Comparison of ENCODE assay signal across 14 cellular contexts in the genomic region with DNA sequence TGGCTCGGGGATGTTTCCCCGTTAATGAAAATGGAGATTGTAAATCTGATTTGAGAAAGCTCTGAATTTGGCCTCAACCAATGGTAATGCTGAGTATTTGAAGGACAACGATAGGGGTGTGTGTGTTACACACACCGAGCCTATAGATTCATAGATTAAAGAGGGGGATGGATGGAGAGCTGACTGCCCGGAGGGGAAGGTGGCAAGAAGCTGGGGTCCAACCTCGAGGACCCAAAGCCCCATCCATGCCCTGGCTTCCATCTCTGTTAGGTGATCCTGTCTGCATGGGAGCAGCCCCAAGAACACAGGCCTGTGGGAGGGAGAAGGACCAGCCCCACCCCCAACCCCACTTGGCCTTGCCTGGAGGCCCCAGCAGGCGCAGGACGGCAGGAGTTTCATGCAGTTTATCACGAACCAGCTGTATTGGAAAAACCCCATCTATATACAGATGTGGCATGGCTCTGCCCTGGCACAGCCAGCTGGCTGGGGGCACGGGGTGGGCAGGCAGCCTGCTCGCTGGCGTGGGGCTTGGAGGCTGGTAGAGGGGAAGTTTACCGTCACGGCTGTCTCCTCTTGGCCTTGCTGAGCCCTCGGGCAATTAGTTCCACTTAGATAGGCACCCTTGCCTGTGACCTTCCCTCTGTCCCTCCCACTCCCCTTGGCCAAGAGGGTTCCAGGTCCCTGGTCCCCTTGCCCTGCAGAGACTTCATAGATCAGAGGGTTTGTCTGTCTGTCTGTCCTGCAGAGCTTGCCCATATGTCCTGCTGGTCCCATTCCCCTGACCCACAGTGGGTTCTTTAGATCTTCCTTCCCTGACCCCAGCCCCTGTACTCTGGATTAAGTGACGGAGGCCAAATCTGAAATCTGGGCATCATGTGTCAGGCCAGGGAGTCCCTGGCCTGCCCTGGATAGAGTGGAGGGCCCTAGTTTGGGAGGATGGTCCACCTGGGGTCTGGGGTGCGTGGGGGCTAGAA. TPM values are rescaled to one million over a fixed set of nuclear protein-coding genes. Genes with fewer than 3 reads are reported as not detected.
A peak's percentile ranks its signal among the peaks of the same experiment; 100 is the strongest.
DNase-seq lines count a peak whose midpoint lies in the region; ATAC-seq, FAIRE-seq and TF ChIP-seq lines count a peak whose summit lies in the region.
"Had no signal": no experiment of that assay in that cellular context is flagged by ENCODE, and none has a peak within 500 bp of the region (broad histone marks: within the 10 kb centered on the region; RNA-seq: fewer than 3 reads in every experiment).

No MANE protein-coding gene starts in this region.

- H3K4me3 ChIP-seq in GM12878, result no peak overlapping the region
- H3K4me3 ChIP-seq in transverse colon, result no peak overlapping the region
- H3K4me3 ChIP-seq in brain microvascular endothelial cell (ENCODE audit: low read depth, low read length), result no peak overlapping the region
- H3K4me3 ChIP-seq: SK-N-MC had no signal

- no peak overlapping the region for H3K4me2 ChIP-seq in GM12878 (ENCODE audit: control insufficient read depth, insufficient read depth)

- H3K36me3 Mint-ChIP-seq in activated CD8-positive, alpha-beta T cell treated with anti-CD3 and anti-CD28 coated beads for 36 hours (ENCODE audit: low read depth), result no peaks in the 10 kb centered on the region
- H3K36me3 Mint-ChIP-seq in activated CD8-positive, alpha-beta T cell treated with anti-CD3 and anti-CD28 coated beads, Interleukin-2, amount 10 ng/mL, durations not matched to agents 7 days and 5 days (ENCODE audit: low read depth), result no peaks in the 10 kb centered on the region
- no peaks in the 10 kb centered on the region for H3K36me3 Mint-ChIP-seq in mesothelial cell of epicardium
- H3K36me3 Mint-ChIP-seq: immature natural killer cell had no signal

- H3K9me3 ChIP-seq in GM12878 (replicated peaks; ENCODE audit: control insufficient read depth, insufficient read depth, low read length) (no peaks in the 10 kb centered on the region), transverse colon (no peaks in the 10 kb centered on the region)

- no peak overlapping the region for H3K27ac ChIP-seq in GM12878 (ENCODE audit: control insufficient read depth, insufficient read depth)
- H3K27ac ChIP-seq in transverse colon, result peak overlapping the region; percentile 83 to 92 (median 87)
- no peak overlapping the region for H3K27ac ChIP-seq in brain microvascular endothelial cell
- H3K27ac ChIP-seq: SK-N-MC had no signal

- no peak for FAIRE-seq in GM12878 (lab: Jason Lieb, UNC)

- TF ChIP-seq POLR2A in GM12878 (IDR thresholded peaks at IDR 0.05; ENCODE audit: low read depth, low read length) (no peak), transverse colon (IDR thresholded peaks at IDR 0.05) (no peak)

- in situ Hi-C loops in GM12878 (cut with MboI), result no loop called here
- in situ Hi-C loops in transverse colon (cut with MboI; ENCODE audit: low pct_ligation_motif_present in 1 of 4, low pct_unique_long_range_greater_than_20kb in 1 of 4, low sequenced_read_pairs in 3 of 4), result loop anchor here in 1 of 4 donors (5.0 kb wide), 1 partner anchor 33 kb away; no protein-coding TSS in a partner anchor
- in situ Hi-C loops in brain microvascular endothelial cell (cut with HindIII; ENCODE audit: low pct_ligation_motif_present, low sequenced_read_pairs), result no loop called here

- no peak overlapping the region for H3K27ac Mint-ChIP-seq in activated CD8-positive, alpha-beta T cell treated with anti-CD3 and anti-CD28 coated beads for 36 hours
- no peak overlapping the region for H3K27ac Mint-ChIP-seq in activated CD8-positive, alpha-beta T cell treated with anti-CD3 and anti-CD28 coated beads, Interleukin-2, amount 10 ng/mL, durations not matched to agents 7 days and 5 days
- peak overlapping the region; percentile 89 for H3K27ac Mint-ChIP-seq in mesothelial cell of epicardium

- WGBS in GM12878 (ENCODE audit: insufficient coverage, insufficient replicate concordance, low lambda C conversion rate, missing lambda C conversion rate), result 23% methylated on average over 16 of the region's 17 CpGs
- WGBS in transverse colon (ENCODE audit: low coverage in 1 of 2), 2 donors, result 52% methylated on average over 17 of the region's 17 CpGs; no CpG with 5 or more reads in 1 of the 2 donors

- H3K4me1 Mint-ChIP-seq in activated CD8-positive, alpha-beta T cell treated with anti-CD3 and anti-CD28 coated beads for 36 hours (ENCODE audit: low read depth), result peaks cover 12% of the 10 kb centered on the region
- H3K4me1 Mint-ChIP-seq in activated CD8-positive, alpha-beta T cell treated with anti-CD3 and anti-CD28 coated beads, Interleukin-2, amount 10 ng/mL, durations not matched to agents 7 days and 5 days (ENCODE audit: low read depth), result peaks cover 6% of the 10 kb centered on the region
- peaks cover 52% of the 10 kb centered on the region for H3K4me1 Mint-ChIP-seq in mesothelial cell of epicardium

- RAD21 ChIA-PET in GM12878 (lab: Charles Lee; ENCODE audit: unreplicated experiment), result interaction anchor here (0.8 to 1.3 kb wide), 4 partner anchors 11 to 180 kb away, joined by 3 to 4 read pairs (median 3); no protein-coding TSS in a partner anchor

- intact Hi-C loops in activated CD8-positive, alpha-beta T cell treated with anti-CD3 and anti-CD28 coated beads for 36 hours (cut with micrococcal nuclease), result no loop called here
- intact Hi-C loops in GM12878 (cut with micrococcal nuclease; ENCODE audit: unreplicated experiment) (no loop called here), transverse colon (cut with DNase I; ENCODE audit: low total_unique reads) (no loop called here)

- peak; percentile 33 for DNase-seq in activated CD8-positive, alpha-beta T cell treated with anti-CD3 and anti-CD28 coated beads for 36 hours
- DNase-seq in activated CD8-positive, alpha-beta T cell treated with anti-CD3 and anti-CD28 coated beads, Interleukin-2, amount 10 ng/mL, durations not matched to agents 7 days and 5 days, result no peak
- DNase-seq in GM12878 (ENCODE audit: low read depth, low spot score), result no peak
- peak in 1 of 2 experiments; percentile 51 for DNase-seq in mesothelial cell of epicardium (ENCODE audit: low spot score in 2 of 2, unreplicated experiment in 2 of 2)
- peak; percentile 60 for DNase-seq in transverse colon
- no peak for DNase-seq in HuH-7.5 (ENCODE audit: low spot score)
- DNase-seq in T1000 (lab: John Stamatoyannopoulos, UW), result no peak
- no peak for DNase-seq in brain microvascular endothelial cell
- DNase-seq: effector CD8-positive, alpha-beta T cell; immature natural killer cell; NCI-H187 treated with DMSO at 0.1 percent for 48 hours; stimulated activated CD8-positive, alpha-beta memory T cell treated with anti-CD3 and anti-CD28 coated beads, Interleukin-4, amount 100 ng/mL, for 48 hours had no signal

- H3K4me1 ChIP-seq in GM12878 (ENCODE audit: control insufficient read depth, insufficient read depth, low read length) (peaks cover 33% of the 10 kb centered on the region), transverse colon (peaks cover 32 to 48% (median 43%) of the 10 kb centered on the region in 4 donors)

- BruUV-seq in GM12878 (replicated peaks; lab: Mats Ljungman, UMichigan), result no TSS peak

- no peaks in the 10 kb centered on the region for H3K79me2 ChIP-seq in GM12878 (ENCODE audit: control insufficient read depth, insufficient read depth, low read length)

- no peaks in the 10 kb centered on the region for H4K20me1 ChIP-seq in GM12878 (ENCODE audit: control insufficient read depth, insufficient read depth)

- no peak for TF ChIP-seq CTCF in activated CD8-positive, alpha-beta T cell treated with anti-CD3 and anti-CD28 coated beads for 36 hours (IDR thresholded peaks at IDR 0.05)
- no peak for TF ChIP-seq CTCF in GM12878 (IDR thresholded peaks at IDR 0.05 in 2 of 3, conservative IDR thresholded peaks at IDR 0.05 in 1 of 3; ENCODE audit: control insufficient read depth in 2 of 3, extremely low read depth in 1 of 3, insufficient read depth in 1 of 3, low read depth in 3 of 3, low read length in 3 of 3)
- no peak for TF ChIP-seq CTCF in mesothelial cell of epicardium (IDR thresholded peaks at IDR 0.05; ENCODE audit: unreplicated experiment)
- no peak for TF ChIP-seq CTCF in transverse colon (IDR thresholded peaks at IDR 0.05)
- no peak for TF ChIP-seq CTCF in brain microvascular endothelial cell (IDR thresholded peaks at IDR 0.05; ENCODE audit: low read depth, low read length, missing control alignments)

- H3K36me3 ChIP-seq in GM12878 (ENCODE audit: control insufficient read depth in 2 of 2, insufficient read depth in 2 of 2, low read length in 1 of 2), result no peaks in the 10 kb centered on the region
- H3K36me3 ChIP-seq in transverse colon, result no peaks in the 10 kb centered on the region
- no peaks in the 10 kb centered on the region for H3K36me3 ChIP-seq in brain microvascular endothelial cell (replicated peaks)

- no peak overlapping the region for H3K4me3 Mint-ChIP-seq in activated CD8-positive, alpha-beta T cell treated with anti-CD3 and anti-CD28 coated beads for 36 hours
- no peak overlapping the region for H3K4me3 Mint-ChIP-seq in activated CD8-positive, alpha-beta T cell treated with anti-CD3 and anti-CD28 coated beads, Interleukin-2, amount 10 ng/mL, durations not matched to agents 7 days and 5 days
- peak overlapping the region; percentile 44 for H3K4me3 Mint-ChIP-seq in mesothelial cell of epicardium

- H3K9ac ChIP-seq in GM12878 (ENCODE audit: control insufficient read depth, insufficient read depth, low read length), result no peak overlapping the region

- TF ChIP-seq RAD21 in GM12878 (IDR thresholded peaks at IDR 0.05; ENCODE audit: insufficient read depth, low read depth, low read length), result no peak

- no peaks in the 10 kb centered on the region for H3K9me3 Mint-ChIP-seq in activated CD8-positive, alpha-beta T cell treated with anti-CD3 and anti-CD28 coated beads for 36 hours
- H3K9me3 Mint-ChIP-seq in activated CD8-positive, alpha-beta T cell treated with anti-CD3 and anti-CD28 coated beads, Interleukin-2, amount 10 ng/mL, durations not matched to agents 7 days and 5 days (ENCODE audit: insufficient read depth), result no peaks in the 10 kb centered on the region
- no peaks in the 10 kb centered on the region for H3K9me3 Mint-ChIP-seq in mesothelial cell of epicardium
- H3K9me3 Mint-ChIP-seq: immature natural killer cell had no signal

- H3K27me3 ChIP-seq in GM12878 (replicated peaks in 1 of 2; ENCODE audit: control insufficient read depth in 2 of 2, insufficient read depth in 2 of 2, low read length in 1 of 2), result no peaks in the 10 kb centered on the region
- no peaks in the 10 kb centered on the region for H3K27me3 ChIP-seq in transverse colon
- H3K27me3 ChIP-seq in brain microvascular endothelial cell (replicated peaks), result no peaks in the 10 kb centered on the region

- SMC1A ChIA-PET in GM12878 (lab: Charles Lee; ENCODE audit: uncharacterized antibody, unreplicated experiment), result no interaction called here

- CTCF ChIA-PET in activated CD8-positive, alpha-beta T cell treated with anti-CD3 and anti-CD28 coated beads for 36 hours (lab: Charles Lee), result interaction anchor here (0.8 to 1.5 kb wide), 5 partner anchors 41 to 223 kb away, joined by 3 to 4 read pairs (median 3); no protein-coding TSS in a partner anchor
- CTCF ChIA-PET in activated CD8-positive, alpha-beta T cell treated with anti-CD3 and anti-CD28 coated beads, Interleukin-2, amount 10 ng/mL, durations not matched to agents 7 days and 5 days (lab: Charles Lee), result no interaction called here
- CTCF ChIA-PET in GM12878 (lab: Yijun Ruan, JAX), result interaction anchor here (1.3 to 1.9 kb wide), 3 partner anchors 40 to 200 kb away, joined by 3 to 5 read pairs (median 4); no protein-coding TSS in a partner anchor

- TF ChIP-seq EP300 in GM12878 (IDR thresholded peaks at IDR 0.05; ENCODE audit: borderline replicate concordance in 1 of 2, control insufficient read depth in 1 of 2, low read depth in 2 of 2, low read length in 2 of 2) (no peak), transverse colon (IDR thresholded peaks at IDR 0.05; ENCODE audit: low read depth) (no peak)

- H2AFZ ChIP-seq in GM12878 (ENCODE audit: control insufficient read depth, low read depth, low read length), result peak overlapping the region; percentile 24

- ATAC-seq in activated CD8-positive, alpha-beta T cell treated with anti-CD3 and anti-CD28 coated beads for 36 hours, result no peak
- no peak for ATAC-seq in activated CD8-positive, alpha-beta T cell treated with anti-CD3 and anti-CD28 coated beads, Interleukin-2, amount 10 ng/mL, durations not matched to agents 7 days and 5 days
- ATAC-seq in GM12878, result peak; percentile 8

- POLR2A ChIA-PET in activated CD8-positive, alpha-beta T cell treated with anti-CD3 and anti-CD28 coated beads for 36 hours (lab: Charles Lee), result no interaction called here
- POLR2A ChIA-PET in activated CD8-positive, alpha-beta T cell treated with anti-CD3 and anti-CD28 coated beads, Interleukin-2, amount 10 ng/mL, durations not matched to agents 7 days and 5 days (lab: Charles Lee), result no interaction called here
- POLR2A ChIA-PET in GM12878 (lab: Charles Lee), result interaction anchor here (0.5 kb wide), 2 partner anchors 263 to 423 kb away, joined by 3 read pairs; no protein-coding TSS in a partner anchor

- peaks cover 5% of the 10 kb centered on the region for H3K27me3 Mint-ChIP-seq in activated CD8-positive, alpha-beta T cell treated with anti-CD3 and anti-CD28 coated beads for 36 hours
- H3K27me3 Mint-ChIP-seq in activated CD8-positive, alpha-beta T cell treated with anti-CD3 and anti-CD28 coated beads, Interleukin-2, amount 10 ng/mL, durations not matched to agents 7 days and 5 days (ENCODE audit: low read depth), result peaks cover 10% of the 10 kb centered on the region
- H3K27me3 Mint-ChIP-seq in mesothelial cell of epicardium (ENCODE audit: low read depth), result no peaks in the 10 kb centered on the region

RNA-seq across cellular contexts. Expression of gene HSPB7, which starts 3.0 kb away (rescaled TPM):
- not detected for total RNA-seq in activated CD8-positive, alpha-beta T cell treated with anti-CD3 and anti-CD28 coated beads for 36 hours
- total RNA-seq in activated CD8-positive, alpha-beta T cell treated with anti-CD3 and anti-CD28 coated beads, Interleukin-2, amount 10 ng/mL, durations not matched to agents 7 days and 5 days, result not detected
- not detected in 2 replicates for total RNA-seq in GM12878 (2013; cell fraction: nucleolus; rRNA removed)
- not detected in 2 replicates for total RNA-seq in GM12878 (2014; rRNA removed)
- not detected in 2 replicates for total RNA-seq in GM12878 (2014; rRNA removed; fragmentation: Illumina TruSeq; extraction: Trizol)
- 0.21 TPM in 1 of 2 replicates, not detected in the other for total RNA-seq in GM12878 (2021)
- polyA plus RNA-seq in GM12878 (2011; ENCODE audit: low read depth), result not detected
- not detected in 2 replicates for polyA plus RNA-seq in GM12878 (2011; rRNA removed)
- polyA plus RNA-seq in GM12878 (2011; cell fraction: cytosol; rRNA removed), result not detected in 2 replicates
- polyA plus RNA-seq in GM12878 (2011; cell fraction: nucleus; rRNA removed), result not detected in 2 replicates
- polyA plus RNA-seq in GM12878 (2012), result 0.08 and 0.27 TPM in 2 replicates
- polyA plus RNA-seq in GM12878 (2014; fragmentation: Illumina TruSeq; extraction: Trizol), result not detected in 2 replicates
- polyA plus RNA-seq in GM12878 (2014; fragmentation: Nextera tagmentation; extraction: Ambion mirVana), result not detected
- polyA plus RNA-seq in GM12878 (2014; rRNA removed), result not detected in 2 replicates
- polyA plus RNA-seq in GM12878 (2016; fragmentation: Nextera tagmentation; extraction: Ambion mirVana), result under 1 TPM in 1 of 2 experiments, not detected in 1; 0.34 TPM
- polyA minus RNA-seq in GM12878 (2011; rRNA and poly(A)+ RNA removed), result not detected in 2 replicates
- polyA minus RNA-seq in GM12878 (2011; cell fraction: cytosol; rRNA and poly(A)+ RNA removed), result not detected in 2 replicates
- 0.12 TPM in 1 of 2 replicates, not detected in the other for polyA minus RNA-seq in GM12878 (2011; cell fraction: nucleus; rRNA and poly(A)+ RNA removed)
- 5.0 to 6.3 TPM (median 6.3 TPM) in 3 replicates for total RNA-seq in mesothelial cell of epicardium
- 10 to 100 TPM in 2 of 4 donors, 1 to 10 TPM in 2; 6.0 to 63.1 (median 9.2) TPM for total RNA-seq in transverse colon
- total RNA-seq: pulmonary artery endothelial cell had no signal
- polyA plus RNA-seq: immature natural killer cell had no signal

RNA-seq across cellular contexts. Expression of gene CLCNKA, which starts 7.0 kb away (rescaled TPM):
- total RNA-seq in activated CD8-positive, alpha-beta T cell treated with anti-CD3 and anti-CD28 coated beads for 36 hours, result not detected
- not detected for total RNA-seq in activated CD8-positive, alpha-beta T cell treated with anti-CD3 and anti-CD28 coated beads, Interleukin-2, amount 10 ng/mL, durations not matched to agents 7 days and 5 days
- total RNA-seq in GM12878 (2013; cell fraction: nucleolus; rRNA removed), result 1.7 and 1.8 TPM in 2 replicates
- not detected in 2 replicates for total RNA-seq in GM12878 (2014; rRNA removed)
- not detected in 2 replicates for total RNA-seq in GM12878 (2014; rRNA removed; fragmentation: Illumina TruSeq; extraction: Trizol)
- total RNA-seq in GM12878 (2021), result 0.08 TPM in 1 of 2 replicates, not detected in the other
- polyA plus RNA-seq in GM12878 (2011; ENCODE audit: low read depth), result 0.13 TPM
- polyA plus RNA-seq in GM12878 (2011; rRNA removed), result 0.05 and 0.06 TPM in 2 replicates
- 0.04 and 0.25 TPM in 2 replicates for polyA plus RNA-seq in GM12878 (2011; cell fraction: cytosol; rRNA removed)
- polyA plus RNA-seq in GM12878 (2011; cell fraction: nucleus; rRNA removed), result 1.8 and 2.5 TPM in 2 replicates
- polyA plus RNA-seq in GM12878 (2012), result 0.25 and 0.26 TPM in 2 replicates
- polyA plus RNA-seq in GM12878 (2014; fragmentation: Illumina TruSeq; extraction: Trizol), result not detected in 2 replicates
- polyA plus RNA-seq in GM12878 (2014; fragmentation: Nextera tagmentation; extraction: Ambion mirVana), result under 1 TPM in 1 of 2 experiments, not detected in 1; 0.02 TPM
- polyA plus RNA-seq in GM12878 (2014; rRNA removed), result 0.10 and 0.23 TPM in 2 replicates
- under 1 TPM in 1 of 2 experiments, not detected in 1; 0.15 TPM for polyA plus RNA-seq in GM12878 (2016; fragmentation: Nextera tagmentation; extraction: Ambion mirVana)
- 0.52 TPM in 1 of 2 replicates, not detected in the other for polyA minus RNA-seq in GM12878 (2011; rRNA and poly(A)+ RNA removed)
- polyA minus RNA-seq in GM12878 (2011; cell fraction: cytosol; rRNA and poly(A)+ RNA removed), result not detected in 2 replicates
- polyA minus RNA-seq in GM12878 (2011; cell fraction: nucleus; rRNA and poly(A)+ RNA removed), result 0.19 and 1.2 TPM in 2 replicates
- 3.0 to 3.5 TPM (median 3.2 TPM) in 3 replicates for total RNA-seq in mesothelial cell of epicardium
- total RNA-seq in transverse colon, result 10 to 100 TPM in 1 of 4 donors, under 1 TPM in 2, not detected in 1; 0.68 to 21.7 (median 0.79) TPM
- total RNA-seq: pulmonary artery endothelial cell had no signal
- polyA plus RNA-seq: immature natural killer cell had no signal

RNA-seq across cellular contexts. Expression of gene SRARP, which starts 10.8 kb away (rescaled TPM):
- not detected for total RNA-seq in activated CD8-positive, alpha-beta T cell treated with anti-CD3 and anti-CD28 coated beads for 36 hours
- total RNA-seq in activated CD8-positive, alpha-beta T cell treated with anti-CD3 and anti-CD28 coated beads, Interleukin-2, amount 10 ng/mL, durations not matched to agents 7 days and 5 days, result not detected
- not detected in 2 replicates for total RNA-seq in GM12878 (2013; cell fraction: nucleolus; rRNA removed)
- not detected in 2 replicates for total RNA-seq in GM12878 (2014; rRNA removed)
- total RNA-seq in GM12878 (2014; rRNA removed; fragmentation: Illumina TruSeq; extraction: Trizol), result not detected in 2 replicates
- not detected in 2 replicates for total RNA-seq in GM12878 (2021)
- polyA plus RNA-seq in GM12878 (2011; ENCODE audit: low read depth), result not detected
- 0.03 TPM in 1 of 2 replicates, not detected in the other for polyA plus RNA-seq in GM12878 (2011; rRNA removed)
- 0.01 and 0.02 TPM in 2 replicates for polyA plus RNA-seq in GM12878 (2011; cell fraction: cytosol; rRNA removed)
- polyA plus RNA-seq in GM12878 (2011; cell fraction: nucleus; rRNA removed), result 0.03 TPM in 1 of 2 replicates, not detected in the other
- polyA plus RNA-seq in GM12878 (2012), result not detected in 2 replicates
- polyA plus RNA-seq in GM12878 (2014; fragmentation: Illumina TruSeq; extraction: Trizol), result not detected in 2 replicates
- not detected for polyA plus RNA-seq in GM12878 (2014; fragmentation: Nextera tagmentation; extraction: Ambion mirVana)
- 0.06 TPM in 1 of 2 replicates, not detected in the other for polyA plus RNA-seq in GM12878 (2014; rRNA removed)
- not detected for polyA plus RNA-seq in GM12878 (2016; fragmentation: Nextera tagmentation; extraction: Ambion mirVana)
- polyA minus RNA-seq in GM12878 (2011; rRNA and poly(A)+ RNA removed), result not detected in 2 replicates
- not detected in 2 replicates for polyA minus RNA-seq in GM12878 (2011; cell fraction: cytosol; rRNA and poly(A)+ RNA removed)
- not detected in 2 replicates for polyA minus RNA-seq in GM12878 (2011; cell fraction: nucleus; rRNA and poly(A)+ RNA removed)
- total RNA-seq in mesothelial cell of epicardium, result not detected in 3 replicates
- total RNA-seq in transverse colon, result not detected
- total RNA-seq: pulmonary artery endothelial cell had no signal
- polyA plus RNA-seq: immature natural killer cell had no signal

RNA-seq across cellular contexts. Expression of gene CLCNKB, which starts 28.8 kb away (rescaled TPM):
- total RNA-seq in activated CD8-positive, alpha-beta T cell treated with anti-CD3 and anti-CD28 coated beads for 36 hours, result not detected
- total RNA-seq in activated CD8-positive, alpha-beta T cell treated with anti-CD3 and anti-CD28 coated beads, Interleukin-2, amount 10 ng/mL, durations not matched to agents 7 days and 5 days, result not detected
- not detected in 2 replicates for total RNA-seq in GM12878 (2013; cell fraction: nucleolus; rRNA removed)
- total RNA-seq in GM12878 (2014; rRNA removed) (not detected in 2 replicates), GM12878 (2014; rRNA removed; fragmentation: Illumina TruSeq; extraction: Trizol) (not detected in 2 replicates), GM12878 (2021) (not detected in 2 replicates), mesothelial cell of epicardium (2.9 to 3.6 TPM (median 3.0 TPM) in 3 replicates), transverse colon (1 to 10 TPM in 1 of 4 donors, under 1 TPM in 1, not detected in 2; 0.48 to 1.1 TPM)
- not detected for polyA plus RNA-seq in GM12878 (2011; ENCODE audit: low read depth)
- polyA plus RNA-seq in GM12878 (2011; rRNA removed) (not detected in 2 replicates), GM12878 (2014; fragmentation: Illumina TruSeq; extraction: Trizol) (not detected in 2 replicates), GM12878 (2014; fragmentation: Nextera tagmentation; extraction: Ambion mirVana) (under 1 TPM in 1 of 2 experiments, not detected in 1; 0.05 TPM), GM12878 (2014; rRNA removed) (not detected in 2 replicates), GM12878 (2016; fragmentation: Nextera tagmentation; extraction: Ambion mirVana) (not detected)
- not detected in 2 replicates for polyA plus RNA-seq in GM12878 (2011; cell fraction: cytosol; rRNA removed)
- polyA plus RNA-seq in GM12878 (2011; cell fraction: nucleus; rRNA removed), result not detected in 2 replicates
- polyA plus RNA-seq in GM12878 (2012), result not detected in 2 replicates
- polyA minus RNA-seq in GM12878 (2011; rRNA and poly(A)+ RNA removed), result not detected in 2 replicates
- polyA minus RNA-seq in GM12878 (2011; cell fraction: cytosol; rRNA and poly(A)+ RNA removed), result not detected in 2 replicates
- polyA minus RNA-seq in GM12878 (2011; cell fraction: nucleus; rRNA and poly(A)+ RNA removed), result not detected in 2 replicates
- polyA plus RNA-seq: immature natural killer cell had no signal

RNA-seq across cellular contexts. Expression of gene ZBTB17, which starts 38.9 kb away (rescaled TPM):
- 10 to 100 TPM; 44.1 to 45.7 TPM for total RNA-seq in activated CD8-positive, alpha-beta T cell treated with anti-CD3 and anti-CD28 coated beads for 36 hours
- 10 to 100 TPM; 32.3 to 33.3 TPM for total RNA-seq in activated CD8-positive, alpha-beta T cell treated with anti-CD3 and anti-CD28 coated beads, Interleukin-2, amount 10 ng/mL, durations not matched to agents 7 days and 5 days
- 91.0 and 100 TPM in 2 replicates for total RNA-seq in GM12878 (2013; cell fraction: nucleolus; rRNA removed)
- total RNA-seq in GM12878 (2014; rRNA removed), result 45.2 and 49.8 TPM in 2 replicates
- total RNA-seq in GM12878 (2014; rRNA removed; fragmentation: Illumina TruSeq; extraction: Trizol), result 19.5 and 22.2 TPM in 2 replicates
- total RNA-seq in GM12878 (2021), result 51.0 and 59.4 TPM in 2 replicates
- polyA plus RNA-seq in GM12878 (2011; ENCODE audit: low read depth), result 20.6 TPM
- polyA plus RNA-seq in GM12878 (2011; rRNA removed), result 19.4 and 40.4 TPM in 2 replicates
- 56.9 and 90.5 TPM in 2 replicates for polyA plus RNA-seq in GM12878 (2011; cell fraction: cytosol; rRNA removed)
- polyA plus RNA-seq in GM12878 (2011; cell fraction: nucleus; rRNA removed), result 320 and 372 TPM in 2 replicates
- polyA plus RNA-seq in GM12878 (2012), result 33.1 and 40.1 TPM in 2 replicates
- polyA plus RNA-seq in GM12878 (2014; fragmentation: Illumina TruSeq; extraction: Trizol), result 3.9 and 11.1 TPM in 2 replicates
- polyA plus RNA-seq in GM12878 (2014; fragmentation: Nextera tagmentation; extraction: Ambion mirVana), result 1 to 10 TPM in 1 of 2 experiments, under 1 TPM in 1; 0.87 to 4.3 TPM
- polyA plus RNA-seq in GM12878 (2014; rRNA removed), result 43.7 and 59.6 TPM in 2 replicates
- 10 to 100 TPM; 36.9 to 44.1 TPM for polyA plus RNA-seq in GM12878 (2016; fragmentation: Nextera tagmentation; extraction: Ambion mirVana)
- 44.9 and 67.3 TPM in 2 replicates for polyA minus RNA-seq in GM12878 (2011; rRNA and poly(A)+ RNA removed)
- polyA minus RNA-seq in GM12878 (2011; cell fraction: cytosol; rRNA and poly(A)+ RNA removed), result 24.6 and 29.4 TPM in 2 replicates
- polyA minus RNA-seq in GM12878 (2011; cell fraction: nucleus; rRNA and poly(A)+ RNA removed), result 41.5 and 74.8 TPM in 2 replicates
- total RNA-seq in mesothelial cell of epicardium, result 46.0 to 48.6 TPM (median 48.6 TPM) in 3 replicates
- total RNA-seq in transverse colon, result 100 to 1,000 TPM in 1 of 4 donors, 10 to 100 TPM in 3; 33.3 to 113 (median 50.5) TPM

Comparison
In these comparisons a context has a peak if more than half of its experiments do, and no peak if none do; other contexts are left out.
1. DNase-seq: peak in activated CD8-positive, alpha-beta T cell treated with anti-CD3 and anti-CD28 coated beads for 36 hours (single experiment) and transverse colon (single experiment); none in activated CD8-positive, alpha-beta T cell treated with anti-CD3 and anti-CD28 coated beads, Interleukin-2, amount 10 ng/mL, durations not matched to agents 7 days and 5 days (single experiment), GM12878 (single experiment), HuH-7.5 (single experiment), T1000 (single experiment) and brain microvascular endothelial cell (single experiment).
2. H3K27ac ChIP-seq: peak in transverse colon (4 of 4); none in GM12878 (single experiment) and brain microvascular endothelial cell (single experiment).